In the genomic region with DNA sequence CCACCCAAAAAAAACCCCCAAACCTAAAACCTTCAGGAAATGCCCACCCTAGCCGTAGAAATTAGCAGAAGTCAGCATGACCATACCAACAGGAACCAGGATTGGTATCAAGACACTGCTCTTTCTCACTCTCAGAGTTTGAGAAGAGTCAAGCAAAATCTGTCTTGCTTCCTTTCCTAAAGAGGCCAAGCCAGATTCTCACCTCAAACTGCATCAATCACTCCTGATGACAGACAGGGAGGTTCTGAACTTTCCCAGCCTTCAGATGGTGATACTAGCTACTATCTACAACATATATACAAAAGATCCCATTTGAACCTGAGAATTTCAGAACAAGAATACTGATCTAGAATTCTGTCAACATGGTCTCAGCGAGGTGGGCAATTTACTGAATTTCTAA, we compare ENCODE assay signal across 18 cellular contexts. TPM values are rescaled to one million over a fixed set of nuclear protein-coding genes. Genes with fewer than 3 reads are reported as not detected.
DNase-seq lines count a peak whose midpoint lies in the region; ATAC-seq and TF ChIP-seq lines count a peak whose summit lies in the region.
"Had no signal": no experiment of that assay in that cellular context is flagged by ENCODE, and none has a peak within 500 bp of the region (broad histone marks: within the 10 kb centered on the region; RNA-seq: fewer than 3 reads in every experiment).

No MANE protein-coding gene starts in this region.

- no peaks in the 10 kb centered on the region for H3K9me3 ChIP-seq in cardiac muscle cell (ENCODE audit: low read depth)
- H3K9me3 ChIP-seq in left ventricle myocardium inferior (replicated peaks): no peaks in the 10 kb centered on the region
- H3K9me3 ChIP-seq: BLaER1 treated with 17β-estradiol and CSF1 and Interleukin-3, amounts not matched to agents 10 nM and 100 nM; HAP-1 had no signal

- no peaks in the 10 kb centered on the region for H3K9me3 Mint-ChIP-seq in dendritic cell treated with granulocyte-macrophage colony-stimulating factor and Interleukin-4, amounts not matched to agents 40 ng/mL and 50 ng/mL, for 4 days

- no peaks in the 10 kb centered on the region for H3K27me3 Mint-ChIP-seq in dendritic cell treated with granulocyte-macrophage colony-stimulating factor and Interleukin-4, amounts not matched to agents 40 ng/mL and 50 ng/mL, for 4 days

- H3K4me1 ChIP-seq in cardiac muscle cell (ENCODE audit: low read depth) (peaks cover 23% of the 10 kb centered on the region), left ventricle myocardium inferior (peaks cover 14% of the 10 kb centered on the region)
- H3K4me1 ChIP-seq: HAP-1 had no signal

- H3K4me3 ChIP-seq in cardiac muscle cell: no peak overlapping the region
- no peak overlapping the region for H3K4me3 ChIP-seq in left ventricle myocardium inferior
- H3K4me3 ChIP-seq: BLaER1 treated with 17β-estradiol and CSF1 and Interleukin-3, amounts not matched to agents 10 nM and 100 nM; HAP-1 had no signal

- no peaks in the 10 kb centered on the region for H3K36me3 ChIP-seq in cardiac muscle cell
- H3K36me3 ChIP-seq in left ventricle myocardium inferior: peaks cover 55% of the 10 kb centered on the region

- H3K27ac Mint-ChIP-seq in dendritic cell treated with granulocyte-macrophage colony-stimulating factor and Interleukin-4, amounts not matched to agents 40 ng/mL and 50 ng/mL, for 4 days: peak overlapping the region; percentile 36

- H3K4me3 Mint-ChIP-seq in dendritic cell treated with granulocyte-macrophage colony-stimulating factor and Interleukin-4, amounts not matched to agents 40 ng/mL and 50 ng/mL, for 4 days: no peak overlapping the region

- TF ChIP-seq CTCF in cardiac muscle cell (IDR thresholded peaks at IDR 0.05; ENCODE audit: low read depth, low read length) (no peak), left ventricle myocardium inferior (IDR thresholded peaks at IDR 0.05; ENCODE audit: borderline replicate concordance) (no peak)

- H3K27ac ChIP-seq in cardiac muscle cell: peak overlapping the region; percentile 56
- no peak overlapping the region for H3K27ac ChIP-seq in left ventricle myocardium inferior (replicated peaks)
- H3K27ac ChIP-seq: BLaER1 treated with 17β-estradiol and CSF1 and Interleukin-3, amounts not matched to agents 10 nM and 100 nM; HL-60; RWPE1 had no signal

- DNase-seq in cardiac muscle cell (ENCODE audit: low read depth in 1 of 2, low spot score in 1 of 2) (no peak), left ventricle myocardium inferior (no peak), iPS-NIHi11 (ENCODE audit: low spot score) (no peak)
- DNase-seq: DND-41, NCI-H1417, NCI-H187, NCI-H2107, NCI-H2227 treated with DMSO at 0.1 percent for 48 hours, NCI-H524 treated with DMSO at 0.1 percent for 48 hours, SIG-M5 had no signal

- peaks cover 83% of the 10 kb centered on the region for H3K36me3 Mint-ChIP-seq in dendritic cell treated with granulocyte-macrophage colony-stimulating factor and Interleukin-4, amounts not matched to agents 40 ng/mL and 50 ng/mL, for 4 days (ENCODE audit: low read depth)

- H3K4me1 Mint-ChIP-seq in dendritic cell treated with granulocyte-macrophage colony-stimulating factor and Interleukin-4, amounts not matched to agents 40 ng/mL and 50 ng/mL, for 4 days (ENCODE audit: low read depth): peaks cover 45% of the 10 kb centered on the region

- intact Hi-C loops in left ventricle myocardium inferior (cut with micrococcal nuclease): no loop called here
- intact Hi-C loops in dendritic cell treated with granulocyte-macrophage colony-stimulating factor and Interleukin-4, amounts not matched to agents 40 ng/mL and 50 ng/mL, for 4 days (cut with micrococcal nuclease): no loop called here

- no peaks in the 10 kb centered on the region for H3K27me3 ChIP-seq in cardiac muscle cell
- no peaks in the 10 kb centered on the region for H3K27me3 ChIP-seq in left ventricle myocardium inferior (ENCODE audit: low read depth)
- H3K27me3 ChIP-seq: BLaER1 treated with 17β-estradiol and CSF1 and Interleukin-3, amounts not matched to agents 10 nM and 100 nM had no signal

- no peak for ATAC-seq in SK-N-SH treated with all-trans-retinoic acid at 6 μM for 48 hours
- ATAC-seq in GM19467 (IDR thresholded peaks at IDR 0.05; ENCODE audit: unreplicated experiment): no peak
- no peak for ATAC-seq in HG03442 (IDR thresholded peaks at IDR 0.05; ENCODE audit: unreplicated experiment)

TF ChIP-seq in SK-N-SH treated with all-trans-retinoic acid at 6 μM for 48 hours, 23 proteins besides CTCF, POLR2A, EP300 and RAD21 (continues in another document):
- TF ChIP-seq PATZ1 (CRISPR knock-in tag; IDR thresholded peaks at IDR 0.05; ENCODE audit: borderline replicate concordance): 0 out of 2 replicates have a peak, but pooled peaks have one; percentile 10
- TF ChIP-seq CREB5 (CRISPR knock-in tag; IDR thresholded peaks at IDR 0.05; ENCODE audit: low read depth): no peak
- no peak for TF ChIP-seq ISL1 (CRISPR knock-in tag; IDR thresholded peaks at IDR 0.05)
- no peak for TF ChIP-seq SNAI2 (CRISPR knock-in tag; IDR thresholded peaks at IDR 0.05)
- no peak for TF ChIP-seq ZNF8 (CRISPR knock-in tag; IDR thresholded peaks at IDR 0.05)
- TF ChIP-seq ZC3H10 (CRISPR knock-in tag; IDR thresholded peaks at IDR 0.05): no peak
- TF ChIP-seq GLIS3 (CRISPR knock-in tag; IDR thresholded peaks at IDR 0.05): 0 out of 2 replicates have a peak, but pooled peaks have one; percentile 55
- no peak for TF ChIP-seq ZFP30 (CRISPR knock-in tag; IDR thresholded peaks at IDR 0.05)
- peak; percentile 67; the same call in 1 of the 2 replicates for TF ChIP-seq CSDC2 (CRISPR knock-in tag; IDR thresholded peaks at IDR 0.05)
- TF ChIP-seq RARB (CRISPR knock-in tag; IDR thresholded peaks at IDR 0.05): no peak
- TF ChIP-seq ESRRG (CRISPR knock-in tag; IDR thresholded peaks at IDR 0.05): no peak
- TF ChIP-seq, protein P1, sequence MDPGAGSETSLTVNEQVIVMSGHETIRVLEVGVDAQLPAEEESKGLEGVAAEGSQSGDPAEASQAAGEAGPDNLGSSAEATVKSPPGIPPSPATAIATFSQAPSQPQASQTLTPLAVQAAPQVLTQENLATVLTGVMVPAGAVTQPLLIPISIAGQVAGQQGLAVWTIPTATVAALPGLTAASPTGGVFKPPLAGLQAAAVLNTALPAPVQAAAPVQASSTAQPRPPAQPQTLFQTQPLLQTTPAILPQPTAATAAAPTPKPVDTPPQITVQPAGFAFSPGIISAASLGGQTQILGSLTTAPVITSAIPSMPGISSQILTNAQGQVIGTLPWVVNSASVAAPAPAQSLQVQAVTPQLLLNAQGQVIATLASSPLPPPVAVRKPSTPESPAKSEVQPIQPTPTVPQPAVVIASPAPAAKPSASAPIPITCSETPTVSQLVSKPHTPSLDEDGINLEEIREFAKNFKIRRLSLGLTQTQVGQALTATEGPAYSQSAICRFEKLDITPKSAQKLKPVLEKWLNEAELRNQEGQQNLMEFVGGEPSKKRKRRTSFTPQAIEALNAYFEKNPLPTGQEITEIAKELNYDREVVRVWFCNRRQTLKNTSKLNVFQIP (CRISPR knock-in tag; IDR thresholded peaks at IDR 0.05; ENCODE audit: borderline replicate concordance, low read depth): no peak
- TF ChIP-seq PPARA (CRISPR knock-in tag; IDR thresholded peaks at IDR 0.05; ENCODE audit: borderline replicate concordance): no peak
- TF ChIP-seq ZFP3 (CRISPR knock-in tag; IDR thresholded peaks at IDR 0.05): peak; percentile 26; the same call in 1 of the 2 replicates
- TF ChIP-seq ZNF565 (CRISPR knock-in tag; conservative IDR thresholded peaks at IDR 0.05; ENCODE audit: low read depth): no peak
- TF ChIP-seq TCF4 (CRISPR knock-in tag; IDR thresholded peaks at IDR 0.05; ENCODE audit: borderline replicate concordance): no peak
- no peak for TF ChIP-seq ZNF70 (CRISPR knock-in tag; IDR thresholded peaks at IDR 0.05)
- TF ChIP-seq TOX (CRISPR knock-in tag; IDR thresholded peaks at IDR 0.05; ENCODE audit: borderline replicate concordance): no peak
- no peak for TF ChIP-seq ARNTL (CRISPR knock-in tag; IDR thresholded peaks at IDR 0.05; ENCODE audit: borderline replicate concordance, low read depth)
- no peak for TF ChIP-seq BACH2 (CRISPR knock-in tag; IDR thresholded peaks at IDR 0.05; ENCODE audit: borderline replicate concordance)

RNA-seq across cellular contexts. Expression of gene CCDC93, which starts 29.7 kb away (rescaled TPM):
- 18.0 and 20.8 TPM in 2 replicates for total RNA-seq in cardiac muscle cell
- 16.9 and 17.0 TPM in 2 replicates for polyA plus RNA-seq in cardiac muscle cell
- total RNA-seq in left ventricle myocardium inferior: 22.8 TPM
